Comparison of ENCODE assay signal across 1 cellular context in genomic region chr5:172407861-172408260, GRCh38.
TF ChIP-seq lines count a peak whose summit lies in the region.

No MANE protein-coding gene starts in this region.

TF ChIP-seq in GM23338, 12 proteins besides CTCF, POLR2A, EP300 and RAD21 (continued from another document):
- no peak for TF ChIP-seq ETS1 (IDR thresholded peaks at IDR 0.05)
- TF ChIP-seq JUNB (IDR thresholded peaks at IDR 0.05; ENCODE audit: unreplicated experiment): no peak
- no peak for TF ChIP-seq ZNF331 (CRISPR knock-in tag; IDR thresholded peaks at IDR 0.05; ENCODE audit: low read depth)
- no peak for TF ChIP-seq ZNF114 (CRISPR knock-in tag; IDR thresholded peaks at IDR 0.05)
- TF ChIP-seq ZNF462 (CRISPR knock-in tag; IDR thresholded peaks at IDR 0.05): no peak
TF ChIP-seq in GM23338: peak in this region for 0.
